ENCODE assay signal across 12 cellular contexts in genomic region chr2:215845839-215846586, GRCh38.
DNase-seq lines count a peak whose midpoint lies in the region; ATAC-seq, FAIRE-seq and TF ChIP-seq lines count a peak whose summit lies in the region.
"Had no signal": no experiment of that assay in that cellular context is flagged by ENCODE, and none has a peak within 500 bp of the region (broad histone marks: within the 10 kb centered on the region; RNA-seq: fewer than 3 reads in every experiment).

No MANE protein-coding gene starts in this region.

- FAIRE-seq in D721Med (lab: Jason Lieb, UNC): no peak

- DNase-seq in SIG-M5 (lab: John Stamatoyannopoulos, UW) (peak; percentile 85), HK-2 (ENCODE audit: unreplicated experiment) (no peak), D721Med (ENCODE audit: insufficient read length, low spot score) (no peak), activated gamma-delta T cell treated with Interleukin-2 at 50 U/mL for 16 hours (no peak)
- DNase-seq in activated CD4-positive, alpha-beta T cell treated with anti-CD3 and anti-CD28 coated beads for 1 hour: no peak
- DNase-seq: mucosa of descending colon, NCI-H226, sigmoid colon, T1000 had no signal

- TF ChIP-seq CTCF in D721Med (IDR thresholded peaks at IDR 0.05; ENCODE audit: insufficient read depth, missing control alignments): no peak

- ATAC-seq in GM18499 (IDR thresholded peaks at IDR 0.05; ENCODE audit: insufficient read depth, unreplicated experiment) (peak; percentile 81), GM21360 (IDR thresholded peaks at IDR 0.05; ENCODE audit: unreplicated experiment) (peak; percentile 89), HG03097 (IDR thresholded peaks at IDR 0.05; ENCODE audit: low FRiP score, unreplicated experiment) (peak; percentile 47)
- ATAC-seq: mucosa of descending colon had no signal
